2 cellular contexts compared by ENCODE assay signal in the genomic region with DNA sequence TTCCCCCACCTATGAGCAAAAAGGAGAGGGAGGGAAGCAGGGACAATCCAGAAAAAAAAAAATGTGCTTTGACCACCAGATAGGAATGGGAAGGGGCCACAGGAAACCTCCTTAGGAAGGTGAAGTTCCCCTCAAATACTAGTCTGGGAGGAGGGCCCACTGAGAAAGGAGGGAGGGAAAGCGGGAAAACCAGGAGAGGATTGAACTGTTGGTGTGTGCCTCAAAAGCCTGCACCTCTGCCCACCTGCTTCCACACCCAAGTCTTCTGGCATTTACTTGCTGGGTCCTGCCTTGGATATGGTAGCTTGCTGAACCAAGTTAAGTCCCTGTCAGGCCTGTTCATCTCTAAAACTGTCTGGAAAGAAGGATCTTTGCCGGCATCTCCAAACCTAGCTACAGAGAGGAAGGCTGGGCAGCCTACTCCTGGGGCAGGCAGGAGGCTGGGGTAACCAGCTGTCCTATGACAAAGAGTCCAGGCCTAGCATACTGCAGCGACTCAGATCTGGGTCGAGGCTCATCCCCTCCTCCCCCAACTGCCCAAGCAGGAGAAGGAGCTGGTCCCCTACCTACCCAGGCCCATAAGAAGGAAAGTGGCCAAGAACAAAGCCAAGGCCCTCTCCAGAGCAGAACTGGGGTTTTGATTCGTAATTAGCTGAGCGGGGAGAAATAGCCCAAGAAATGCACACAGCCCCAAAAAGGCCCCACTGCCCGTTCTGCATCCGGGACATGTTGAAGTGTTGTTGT.
TF ChIP-seq lines count a peak whose summit lies in the region.

No MANE protein-coding gene starts in this region.

TF ChIP-seq in SK-N-SH, 30 proteins besides CTCF, POLR2A, EP300 and RAD21:
- no peak for TF ChIP-seq CHD2 (IDR thresholded peaks at IDR 0.05; ENCODE audit: low read length, partially characterized antibody)
- TF ChIP-seq ELF1 (IDR thresholded peaks at IDR 0.05): no peak
- no peak for TF ChIP-seq FOXJ3 (CRISPR knock-in tag; IDR thresholded peaks at IDR 0.05)
- TF ChIP-seq, protein P1, sequence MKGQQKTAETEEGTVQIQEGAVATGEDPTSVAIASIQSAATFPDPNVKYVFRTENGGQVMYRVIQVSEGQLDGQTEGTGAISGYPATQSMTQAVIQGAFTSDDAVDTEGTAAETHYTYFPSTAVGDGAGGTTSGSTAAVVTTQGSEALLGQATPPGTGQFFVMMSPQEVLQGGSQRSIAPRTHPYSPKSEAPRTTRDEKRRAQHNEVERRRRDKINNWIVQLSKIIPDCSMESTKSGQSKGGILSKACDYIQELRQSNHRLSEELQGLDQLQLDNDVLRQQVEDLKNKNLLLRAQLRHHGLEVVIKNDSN (IDR thresholded peaks at IDR 0.05; ENCODE audit: borderline replicate concordance, low read depth): no peak
- 0 out of 2 replicates have a peak, but pooled peaks have one; percentile 11 for TF ChIP-seq EZH2phosphoT487 (IDR thresholded peaks at IDR 0.05; ENCODE audit: borderline replicate concordance, low read depth)
TF ChIP-seq in SK-N-SH: peak in this region for 1.

TF ChIP-seq in SK-N-SH treated with all-trans-retinoic acid at 6 μM for 48 hours, 23 proteins besides CTCF, POLR2A, EP300 and RAD21:
- TF ChIP-seq PATZ1 (CRISPR knock-in tag; IDR thresholded peaks at IDR 0.05; ENCODE audit: borderline replicate concordance) (no peak), SNAI2 (CRISPR knock-in tag; IDR thresholded peaks at IDR 0.05) (no peak), ESRRG (CRISPR knock-in tag; IDR thresholded peaks at IDR 0.05) (no peak), ZFP30 (CRISPR knock-in tag; IDR thresholded peaks at IDR 0.05) (no peak)
- TF ChIP-seq, protein P2, sequence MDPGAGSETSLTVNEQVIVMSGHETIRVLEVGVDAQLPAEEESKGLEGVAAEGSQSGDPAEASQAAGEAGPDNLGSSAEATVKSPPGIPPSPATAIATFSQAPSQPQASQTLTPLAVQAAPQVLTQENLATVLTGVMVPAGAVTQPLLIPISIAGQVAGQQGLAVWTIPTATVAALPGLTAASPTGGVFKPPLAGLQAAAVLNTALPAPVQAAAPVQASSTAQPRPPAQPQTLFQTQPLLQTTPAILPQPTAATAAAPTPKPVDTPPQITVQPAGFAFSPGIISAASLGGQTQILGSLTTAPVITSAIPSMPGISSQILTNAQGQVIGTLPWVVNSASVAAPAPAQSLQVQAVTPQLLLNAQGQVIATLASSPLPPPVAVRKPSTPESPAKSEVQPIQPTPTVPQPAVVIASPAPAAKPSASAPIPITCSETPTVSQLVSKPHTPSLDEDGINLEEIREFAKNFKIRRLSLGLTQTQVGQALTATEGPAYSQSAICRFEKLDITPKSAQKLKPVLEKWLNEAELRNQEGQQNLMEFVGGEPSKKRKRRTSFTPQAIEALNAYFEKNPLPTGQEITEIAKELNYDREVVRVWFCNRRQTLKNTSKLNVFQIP (CRISPR knock-in tag; IDR thresholded peaks at IDR 0.05; ENCODE audit: borderline replicate concordance, low read depth): no peak
- TF ChIP-seq, protein P3, sequence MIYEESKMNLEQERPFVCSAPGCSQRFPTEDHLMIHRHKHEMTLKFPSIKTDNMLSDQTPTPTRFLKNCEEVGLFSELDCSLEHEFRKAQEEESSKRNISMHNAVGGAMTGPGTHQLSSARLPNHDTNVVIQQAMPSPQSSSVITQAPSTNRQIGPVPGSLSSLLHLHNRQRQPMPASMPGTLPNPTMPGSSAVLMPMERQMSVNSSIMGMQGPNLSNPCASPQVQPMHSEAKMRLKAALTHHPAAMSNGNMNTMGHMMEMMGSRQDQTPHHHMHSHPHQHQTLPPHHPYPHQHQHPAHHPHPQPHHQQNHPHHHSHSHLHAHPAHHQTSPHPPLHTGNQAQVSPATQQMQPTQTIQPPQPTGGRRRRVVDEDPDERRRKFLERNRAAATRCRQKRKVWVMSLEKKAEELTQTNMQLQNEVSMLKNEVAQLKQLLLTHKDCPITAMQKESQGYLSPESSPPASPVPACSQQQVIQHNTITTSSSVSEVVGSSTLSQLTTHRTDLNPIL (CRISPR knock-in tag; IDR thresholded peaks at IDR 0.05; ENCODE audit: low read depth): no peak
TF ChIP-seq in SK-N-SH treated with all-trans-retinoic acid at 6 μM for 48 hours: peak in this region for 0.
